Comparison of ENCODE assay signal across 12 cellular contexts in the genomic region with DNA sequence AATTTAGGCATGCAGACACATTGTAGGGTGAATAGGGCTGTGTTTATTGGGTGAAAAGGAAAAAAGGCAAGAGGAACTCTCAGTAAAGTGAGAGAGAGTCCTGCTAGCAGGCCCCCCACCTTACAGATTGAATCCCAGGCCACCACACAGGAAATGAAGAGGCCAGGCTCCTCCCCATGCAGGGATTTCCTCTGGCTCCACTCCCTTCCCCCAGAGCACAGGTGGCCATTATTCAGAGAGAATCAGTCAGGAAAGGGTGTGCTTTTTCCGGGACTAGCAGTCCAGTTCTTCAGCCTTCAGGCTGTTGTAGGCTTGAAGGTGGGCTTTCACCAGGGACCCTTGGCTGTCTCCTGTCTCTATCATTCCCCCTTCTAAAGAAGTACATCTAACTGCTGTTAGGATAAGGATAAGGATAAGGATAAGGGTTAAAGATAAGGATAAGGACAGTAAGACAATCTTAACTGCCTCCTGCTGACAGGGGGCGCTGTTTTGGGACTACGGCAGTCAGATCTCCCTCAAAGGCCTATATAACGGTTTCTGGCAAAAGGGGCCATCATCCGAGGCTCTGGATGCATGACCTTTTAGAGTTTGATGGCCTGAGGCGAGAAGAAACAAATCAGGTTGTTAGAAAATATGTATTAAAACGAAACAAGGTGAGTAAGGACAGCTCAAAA. TPM values are rescaled to one million over a fixed set of nuclear protein-coding genes. Genes with fewer than 3 reads are reported as not detected.
A peak's percentile ranks its signal among the peaks of the same experiment; 100 is the strongest.
DNase-seq lines count a peak whose midpoint lies in the region; ATAC-seq, FAIRE-seq and TF ChIP-seq lines count a peak whose summit lies in the region.
"Had no signal": no experiment of that assay in that cellular context is flagged by ENCODE, and none has a peak within 500 bp of the region (broad histone marks: within the 10 kb centered on the region; RNA-seq: fewer than 3 reads in every experiment).

No MANE protein-coding gene starts in this region.

- no peak overlapping the region for H3K4me2 ChIP-seq in MM.1S (ENCODE audit: low read depth, low read length)

- no peaks in the 10 kb centered on the region for H4K20me1 ChIP-seq in MM.1S (ENCODE audit: insufficient read depth, low read length)

- H3K27me3 ChIP-seq in BE2C (0 out of 2 replicates have a peak, but pooled peaks cover 2% of the 10 kb centered on the region), MM.1S (replicated peaks; ENCODE audit: insufficient read depth, low read length) (no peaks in the 10 kb centered on the region)

- H3K9me3 ChIP-seq in BE2C (no peaks in the 10 kb centered on the region), MM.1S (replicated peaks; ENCODE audit: insufficient read depth, low read length) (no peaks in the 10 kb centered on the region)

- H3K4me3 ChIP-seq in BE2C (ENCODE audit: low read depth, low read length) (no peak overlapping the region), MM.1S (ENCODE audit: low read length) (no peak overlapping the region)

- no peak overlapping the region for H3K9ac ChIP-seq in MM.1S (ENCODE audit: low read length)

- no peak overlapping the region for H2AFZ ChIP-seq in MM.1S (ENCODE audit: low read length)

- no peaks in the 10 kb centered on the region for H3K36me3 ChIP-seq in BE2C
- H3K36me3 ChIP-seq in MM.1S (replicated peaks; ENCODE audit: insufficient read depth, low read length), result no peaks in the 10 kb centered on the region

- no peak for FAIRE-seq in D721Med (lab: Jason Lieb, UNC)
- FAIRE-seq: HTR-8/SVneo had no signal

- ATAC-seq in GM18519 (IDR thresholded peaks at IDR 0.05; ENCODE audit: low FRiP score, unreplicated experiment) (no peak), HG02571 (IDR thresholded peaks at IDR 0.05; ENCODE audit: unreplicated experiment) (no peak)
- ATAC-seq: left colon had no signal

- H3K4me1 ChIP-seq in BE2C (no peaks in the 10 kb centered on the region), MM.1S (ENCODE audit: low read length) (peaks cover 2% of the 10 kb centered on the region; the same call in 1 of the 2 replicates)

- no peaks in the 10 kb centered on the region for H3K79me2 ChIP-seq in MM.1S (ENCODE audit: low read length)

- H3K27ac ChIP-seq in MM.1S (ENCODE audit: low read length), result no peak overlapping the region

- TF ChIP-seq CTCF in BE2C (IDR thresholded peaks at IDR 0.05; ENCODE audit: low read depth, low read length), result peak; percentile 38; the same call in 1 of the 2 replicates
- TF ChIP-seq CTCF in D721Med (IDR thresholded peaks at IDR 0.05; ENCODE audit: insufficient read depth, missing control alignments), result peak; percentile 45
- TF ChIP-seq CTCF in MM.1S (IDR thresholded peaks at IDR 0.05; ENCODE audit: low read length), result peak; percentile 62

- DNase-seq in BE2C (no peak), D721Med (ENCODE audit: insufficient read length, low spot score) (no peak), MM.1S (no peak), erythroblast (lab: John Stamatoyannopoulos, UW) (peak; percentile 50 to 53), NCI-H2081 treated with DMSO at 0.1 percent for 48 hours (lab: John Stamatoyannopoulos, UW) (no peak)
- DNase-seq: activated effector memory CD4-positive, alpha-beta T cell treated with anti-CD3 and anti-CD28 coated beads, Interleukin-2, amount 50 U/mL, for 16 hours; left colon; NCI-H2171 had no signal

- H3K9me2 ChIP-seq in MM.1S (replicated peaks; ENCODE audit: insufficient read depth, low read length), result no peaks in the 10 kb centered on the region

- peaks cover 5% of the 10 kb centered on the region for H3F3A ChIP-seq in MM.1S (ENCODE audit: insufficient read depth, low read length)

- TF ChIP-seq POLR2A in erythroblast (IDR thresholded peaks at IDR 0.05; ENCODE audit: low read length), result no peak

RNA-seq across cellular contexts. Expression of a gene that starts 26.3 kb away (rescaled TPM):
- polyA plus RNA-seq in BE2C (2012; ENCODE audit: insufficient read depth, insufficient read length, low read depth), result 0.79 TPM
- polyA plus RNA-seq: neural cell had no signal

Comparison
In these comparisons a context has a peak if more than half of its experiments do, and no peak if none do; other contexts are left out.
1. DNase-seq: peak in erythroblast (2 of 2); none in BE2C (single experiment), D721Med (single experiment), MM.1S (single experiment) and NCI-H2081 treated with DMSO at 0.1 percent for 48 hours (single experiment).
2. Peak in every context shown above with its lines, with median percentiles within 50 percentile points of each other: CTCF ChIP-seq.